In genomic region chr10:97416565-97416964, GRCh38 we compare ENCODE assay signal across 20 cellular contexts. TPM values are rescaled to one million over a fixed set of nuclear protein-coding genes. Genes with fewer than 3 reads are reported as not detected.
DNase-seq lines count a peak whose midpoint lies in the region; ATAC-seq and TF ChIP-seq lines count a peak whose summit lies in the region.
"Had no signal": no experiment of that assay in that cellular context is flagged by ENCODE, and none has a peak within 500 bp of the region (broad histone marks: within the 10 kb centered on the region; RNA-seq: fewer than 3 reads in every experiment).

No MANE protein-coding gene starts in this region.

- H4K91ac ChIP-seq in H9 (ENCODE audit: insufficient read length, low read depth, low read length) (no peak overlapping the region), neuronal stem cell (ENCODE audit: low read depth, low read length, poor library complexity) (no peak overlapping the region)

- H3K56ac ChIP-seq in H9 (ENCODE audit: insufficient read length, low read depth, low read length) = no peak overlapping the region

- H3K4me3 Mint-ChIP-seq in activated CD4-positive, alpha-beta T cell treated with anti-CD3 and anti-CD28 coated beads, Interleukin-2, amount 10 ng/mL, durations not matched to agents 24 days and 14 days = peak overlapping the region; percentile 33
- H3K4me3 Mint-ChIP-seq in H9 = no peak overlapping the region
- H3K4me3 Mint-ChIP-seq in activated T-helper 2 cell treated with anti-CD3 and anti-CD28 coated beads, Interferon-gamma antibody, Interleukin-2, Interleukin-4, amounts not matched to agents 10 μg/mL and 5 μg/mL and 100 μg/mL, durations not matched to agents 14 hours and 24 hours and 36 hours (ENCODE audit: low read depth) = no peak overlapping the region
- H3K4me3 Mint-ChIP-seq: HFFc6, neural crest cell had no signal

- H3K27ac Mint-ChIP-seq in activated CD4-positive, alpha-beta T cell treated with anti-CD3 and anti-CD28 coated beads, Interleukin-2, amount 10 ng/mL, durations not matched to agents 24 days and 14 days = peak overlapping the region; percentile 79
- peak overlapping the region in 2 of 3 experiments; percentile 13 to 45; a peak in 3 of 7 replicates for H3K27ac Mint-ChIP-seq in H9
- peak overlapping the region; percentile 46 for H3K27ac Mint-ChIP-seq in activated T-helper 2 cell treated with anti-CD3 and anti-CD28 coated beads, Interferon-gamma antibody, Interleukin-2, Interleukin-4, amounts not matched to agents 10 μg/mL and 5 μg/mL and 100 μg/mL, durations not matched to agents 14 hours and 24 hours and 36 hours
- H3K27ac Mint-ChIP-seq: HFFc6 had no signal

- no CpG with 5 or more reads among the region's 6 CpGs for WGBS in H9 (ENCODE audit: extremely low coverage, insufficient read length, low lambda C conversion rate)
- WGBS in neuronal stem cell (ENCODE audit: extremely low coverage in 2 of 2, insufficient read length in 2 of 2, insufficient replicate concordance in 1 of 2), 2 donors = no CpG with 5 or more reads among the region's 6 CpGs

- H3K14ac ChIP-seq in H9 (ENCODE audit: insufficient read depth, low read length) = no peak overlapping the region
- no peak overlapping the region for H3K14ac ChIP-seq in neuronal stem cell (ENCODE audit: low read length)

- H2AFZ ChIP-seq in H9 (ENCODE audit: low read length) = no peak overlapping the region
- no peak overlapping the region for H2AFZ ChIP-seq in neuronal stem cell (ENCODE audit: low read length)

- no peaks in the 10 kb centered on the region for H3K9me3 Mint-ChIP-seq in activated CD4-positive, alpha-beta T cell treated with anti-CD3 and anti-CD28 coated beads, Interleukin-2, amount 10 ng/mL, durations not matched to agents 24 days and 14 days
- peaks cover 0 to 1% of the 10 kb centered on the region in 2 experiments; a peak in 1 of 5 replicates for H3K9me3 Mint-ChIP-seq in H9
- no peaks in the 10 kb centered on the region for H3K9me3 Mint-ChIP-seq in activated T-helper 2 cell treated with anti-CD3 and anti-CD28 coated beads, Interferon-gamma antibody, Interleukin-2, Interleukin-4, amounts not matched to agents 10 μg/mL and 5 μg/mL and 100 μg/mL, durations not matched to agents 14 hours and 24 hours and 36 hours
- H3K9me3 Mint-ChIP-seq: HFFc6, neural crest cell had no signal

- no peak overlapping the region for H3K27ac ChIP-seq in H9 (ENCODE audit: insufficient read length, low read depth, low read length)
- no peak overlapping the region for H3K27ac ChIP-seq in neuronal stem cell (replicated peaks; ENCODE audit: low read length)
- H3K27ac ChIP-seq: A549 had no signal

- peaks cover 4% of the 10 kb centered on the region for H3K4me1 ChIP-seq in H9 (ENCODE audit: insufficient read depth, low read length)
- H3K4me1 ChIP-seq in neuronal stem cell (ENCODE audit: control insufficient read depth in 2 of 2, insufficient read depth in 1 of 2, low read depth in 1 of 2, low read length in 2 of 2) = peaks cover 3 to 13% of the 10 kb centered on the region in 2 donors
- H3K4me1 ChIP-seq: A549 had no signal

- no peaks in the 10 kb centered on the region for H3K23me2 ChIP-seq in H9 (ENCODE audit: insufficient read length, low read depth, low read length, poor library complexity, severe bottlenecking)

- H2BK12ac ChIP-seq in H9 (ENCODE audit: insufficient read length, low read depth, low read length) (no peak overlapping the region), neuronal stem cell (ENCODE audit: low read length) (no peak overlapping the region)

- no peaks in the 10 kb centered on the region for H3K79me2 ChIP-seq in H9 (ENCODE audit: insufficient read depth, low read length)

- no peak for ATAC-seq in HG02759 (IDR thresholded peaks at IDR 0.05; ENCODE audit: unreplicated experiment)
- ATAC-seq: A549 had no signal

- H3K4ac ChIP-seq in H9 (ENCODE audit: low read depth, low read length) = no peak overlapping the region
- H3K4ac ChIP-seq in neuronal stem cell (ENCODE audit: low read length) = no peak overlapping the region

- no peak overlapping the region for H2AK5ac ChIP-seq in H9 (ENCODE audit: insufficient read length, low read length)
- H2AK5ac ChIP-seq in neuronal stem cell (ENCODE audit: low read depth, low read length) = peak overlapping the region; percentile 36

- no peaks in the 10 kb centered on the region for H4K20me1 ChIP-seq in H9 (ENCODE audit: control insufficient read depth, insufficient read depth, insufficient read length)

- H3K18ac ChIP-seq in H9 (ENCODE audit: insufficient read length, low read depth, low read length) (no peak overlapping the region), neuronal stem cell (ENCODE audit: low read length) (peak overlapping the region; percentile 24)

- H2BK20ac ChIP-seq in H9 (ENCODE audit: low read depth, low read length, poor library complexity, severe bottlenecking) = no peak overlapping the region

- H2BK15ac ChIP-seq in H9 (ENCODE audit: low read depth, low read length) (no peak overlapping the region), neuronal stem cell (ENCODE audit: low read length) (no peak overlapping the region)

- no peaks in the 10 kb centered on the region for H3K36me3 ChIP-seq in neuronal stem cell (replicated peaks in 1 of 2; ENCODE audit: control insufficient read depth in 2 of 2, insufficient read depth in 2 of 2, low read length in 2 of 2)

- peaks cover 60% of the 10 kb centered on the region for H3K4me1 Mint-ChIP-seq in activated CD4-positive, alpha-beta T cell treated with anti-CD3 and anti-CD28 coated beads, Interleukin-2, amount 10 ng/mL, durations not matched to agents 24 days and 14 days
- peaks cover 20 to 29% of the 10 kb centered on the region in 2 experiments for H3K4me1 Mint-ChIP-seq in H9
- peaks cover 65% of the 10 kb centered on the region for H3K4me1 Mint-ChIP-seq in activated T-helper 2 cell treated with anti-CD3 and anti-CD28 coated beads, Interferon-gamma antibody, Interleukin-2, Interleukin-4, amounts not matched to agents 10 μg/mL and 5 μg/mL and 100 μg/mL, durations not matched to agents 14 hours and 24 hours and 36 hours (ENCODE audit: low read depth)

- H3K4me2 ChIP-seq in H9 (ENCODE audit: insufficient read depth, insufficient read length, low read length) (no peak overlapping the region), neuronal stem cell (ENCODE audit: insufficient read depth, low read length, poor library complexity, severe bottlenecking) (no peak overlapping the region)
- H3K4me2 ChIP-seq: A549, SK-N-SH had no signal

- H3K9me3 ChIP-seq in H9 (ENCODE audit: control insufficient read depth, low read depth, low read length) (no peaks in the 10 kb centered on the region), neuronal stem cell (replicated peaks in 1 of 2; ENCODE audit: control insufficient read depth in 2 of 2, insufficient read depth in 1 of 2, low read depth in 1 of 2, low read length in 2 of 2) (no peaks in the 10 kb centered on the region)
- H3K9me3 ChIP-seq: A549, SK-N-SH had no signal

- no peak overlapping the region for H4K5ac ChIP-seq in H9 (ENCODE audit: insufficient read length, low read depth, low read length)

- no peak for TF ChIP-seq CTCF in H9 (conservative IDR thresholded peaks at IDR 0.05)

- no peak overlapping the region for H3T11ph ChIP-seq in H9 (ENCODE audit: low read length)

- H3K4me3 ChIP-seq in neuronal stem cell (ENCODE audit: low read length in 2 of 2) = no peak overlapping the region
- H3K4me3 ChIP-seq: A549 had no signal

- intact Hi-C loops in activated CD4-positive, alpha-beta T cell treated with anti-CD3 and anti-CD28 coated beads, Interleukin-2, amount 10 ng/mL, durations not matched to agents 24 days and 14 days (cut with micrococcal nuclease) = no loop called here
- intact Hi-C loops in activated T-helper 2 cell treated with anti-CD3 and anti-CD28 coated beads, Interferon-gamma antibody, Interleukin-2, Interleukin-4, amounts not matched to agents 10 μg/mL and 5 μg/mL and 100 μg/mL, durations not matched to agents 14 hours and 24 hours and 36 hours (cut with micrococcal nuclease) = no loop called here

- H3K9ac ChIP-seq in H9 (ENCODE audit: extremely low read depth, insufficient read length, low read length) = no peak overlapping the region
- no peak overlapping the region for H3K9ac ChIP-seq in neuronal stem cell (ENCODE audit: low read depth, low read length, poor library complexity)
- H3K9ac ChIP-seq: SK-N-SH had no signal

- H3K27me3 Mint-ChIP-seq in activated CD4-positive, alpha-beta T cell treated with anti-CD3 and anti-CD28 coated beads, Interleukin-2, amount 10 ng/mL, durations not matched to agents 24 days and 14 days = no peaks in the 10 kb centered on the region
- no peaks in the 10 kb centered on the region for H3K27me3 Mint-ChIP-seq in H9 (ENCODE audit: low read depth)
- no peaks in the 10 kb centered on the region for H3K27me3 Mint-ChIP-seq in activated T-helper 2 cell treated with anti-CD3 and anti-CD28 coated beads, Interferon-gamma antibody, Interleukin-2, Interleukin-4, amounts not matched to agents 10 μg/mL and 5 μg/mL and 100 μg/mL, durations not matched to agents 14 hours and 24 hours and 36 hours (ENCODE audit: low read depth)

- DNase-seq in activated CD4-positive, alpha-beta T cell treated with anti-CD3 and anti-CD28 coated beads, Interleukin-2, amount 10 ng/mL, durations not matched to agents 24 days and 14 days = peak; percentile 65
- no peak for DNase-seq in activated CD4-positive, alpha-beta T cell treated with anti-CD3 and anti-CD28 coated beads for 1 hour
- no peak for DNase-seq in H9
- no peak for DNase-seq in activated T-helper 2 cell treated with anti-CD3 and anti-CD28 coated beads, Interferon-gamma antibody, Interleukin-2, Interleukin-4, amounts not matched to agents 10 μg/mL and 5 μg/mL and 100 μg/mL, durations not matched to agents 14 hours and 24 hours and 36 hours (ENCODE audit: low spot score)
- DNase-seq in neuronal stem cell (ENCODE audit: low spot score) = no peak
- DNase-seq in HCEC 1CT = no peak
- DNase-seq in GF-D8 (lab: John Stamatoyannopoulos, UW) = no peak
- DNase-seq: activated effector memory CD4-positive, alpha-beta T cell treated with anti-CD3 and anti-CD28 coated beads, Interleukin-2, amount 50 U/mL, for 16 hours; C1 segment of cervical spinal cord; DMS53; HFFc6; Karpas-422; mesendoderm; NCI-H1092 treated with DMSO at 0.1 percent for 48 hours; SK-N-SH; small intestine; stimulated activated CD4-positive, alpha-beta T cell treated with anti-CD3 and anti-CD28 coated beads, Interleukin-4, amount 100 ng/mL, for 24 hours had no signal

- H3K27me3 ChIP-seq in H9 (ENCODE audit: insufficient read depth, low read length) (no peaks in the 10 kb centered on the region), neuronal stem cell (ENCODE audit: control insufficient read depth in 3 of 3, insufficient read depth in 3 of 3, low read depth in 1 of 3, low read length in 3 of 3) (no peaks in the 10 kb centered on the region)

- peaks cover 4% of the 10 kb centered on the region for H3K36me3 Mint-ChIP-seq in activated CD4-positive, alpha-beta T cell treated with anti-CD3 and anti-CD28 coated beads, Interleukin-2, amount 10 ng/mL, durations not matched to agents 24 days and 14 days (ENCODE audit: low read depth)
- no peaks in the 10 kb centered on the region for H3K36me3 Mint-ChIP-seq in H9 (ENCODE audit: insufficient read depth in 1 of 3, low read depth in 3 of 3)
- peaks cover 6% of the 10 kb centered on the region for H3K36me3 Mint-ChIP-seq in activated T-helper 2 cell treated with anti-CD3 and anti-CD28 coated beads, Interferon-gamma antibody, Interleukin-2, Interleukin-4, amounts not matched to agents 10 μg/mL and 5 μg/mL and 100 μg/mL, durations not matched to agents 14 hours and 24 hours and 36 hours (ENCODE audit: low read depth)

- no peaks in the 10 kb centered on the region for H3K79me1 ChIP-seq in H9 (ENCODE audit: insufficient read depth, low read depth, low read length, poor library complexity, severe bottlenecking)
- H3K79me1 ChIP-seq in neuronal stem cell (ENCODE audit: low read depth, low read length) = no peaks in the 10 kb centered on the region

- H4K8ac ChIP-seq in H9 (replicated peaks; ENCODE audit: insufficient read length, low read depth, low read length) = no peak overlapping the region
- H4K8ac ChIP-seq in neuronal stem cell (ENCODE audit: low read depth, low read length) = no peak overlapping the region

- no peak overlapping the region for H3K23ac ChIP-seq in H9 (ENCODE audit: insufficient read length, low read depth, low read length)
- no peak overlapping the region for H3K23ac ChIP-seq in neuronal stem cell (ENCODE audit: low read depth, low read length, poor library complexity)

- no peak overlapping the region for H2BK5ac ChIP-seq in H9 (ENCODE audit: insufficient read length, low read length)
- no peak overlapping the region for H2BK5ac ChIP-seq in neuronal stem cell (ENCODE audit: low read length)

- H2BK120ac ChIP-seq in H9 (ENCODE audit: low read depth, low read length, poor library complexity, severe bottlenecking) = no peak overlapping the region
- no peak overlapping the region for H2BK120ac ChIP-seq in neuronal stem cell (ENCODE audit: low read depth, low read length)

RNA-seq across cellular contexts. Expression of gene PGAM1, which starts 9.4 kb away (rescaled TPM):
- total RNA-seq in activated CD4-positive, alpha-beta T cell treated with anti-CD3 and anti-CD28 coated beads, Interleukin-2, amount 10 ng/mL, durations not matched to agents 24 days and 14 days = 1,086 and 1,108 TPM in 2 replicates
- total RNA-seq in H9 (2021) = 932 and 935 TPM in 2 replicates
- 877 and 885 TPM in 2 replicates for total RNA-seq in activated T-helper 2 cell treated with anti-CD3 and anti-CD28 coated beads, Interferon-gamma antibody, Interleukin-2, Interleukin-4, amounts not matched to agents 10 μg/mL and 5 μg/mL and 100 μg/mL, durations not matched to agents 14 hours and 24 hours and 36 hours
- polyA plus RNA-seq in neuronal stem cell (2013, experiment 1 of 2) = 252 TPM
- 248 TPM for polyA plus RNA-seq in neuronal stem cell (2013, experiment 2 of 2)

RNA-seq across cellular contexts. Expression of gene RRP12, which starts 15.4 kb away (rescaled TPM):
- total RNA-seq in activated CD4-positive, alpha-beta T cell treated with anti-CD3 and anti-CD28 coated beads, Interleukin-2, amount 10 ng/mL, durations not matched to agents 24 days and 14 days = 99.4 and 106 TPM in 2 replicates
- 71.6 and 83.0 TPM in 2 replicates for total RNA-seq in H9 (2021)
- total RNA-seq in activated T-helper 2 cell treated with anti-CD3 and anti-CD28 coated beads, Interferon-gamma antibody, Interleukin-2, Interleukin-4, amounts not matched to agents 10 μg/mL and 5 μg/mL and 100 μg/mL, durations not matched to agents 14 hours and 24 hours and 36 hours = 69.8 and 70.1 TPM in 2 replicates
- polyA plus RNA-seq in neuronal stem cell (2013, experiment 1 of 2) = 10.3 TPM
- 9.5 TPM for polyA plus RNA-seq in neuronal stem cell (2013, experiment 2 of 2)

RNA-seq across cellular contexts. Expression of gene EXOSC1, which starts 29.2 kb away (rescaled TPM):
- 57.9 and 59.8 TPM in 2 replicates for total RNA-seq in activated CD4-positive, alpha-beta T cell treated with anti-CD3 and anti-CD28 coated beads, Interleukin-2, amount 10 ng/mL, durations not matched to agents 24 days and 14 days
- 60.3 and 66.4 TPM in 2 replicates for total RNA-seq in H9 (2021)
- 49.9 and 53.4 TPM in 2 replicates for total RNA-seq in activated T-helper 2 cell treated with anti-CD3 and anti-CD28 coated beads, Interferon-gamma antibody, Interleukin-2, Interleukin-4, amounts not matched to agents 10 μg/mL and 5 μg/mL and 100 μg/mL, durations not matched to agents 14 hours and 24 hours and 36 hours
- polyA plus RNA-seq in neuronal stem cell (2013, experiment 1 of 2) = 57.3 TPM
- polyA plus RNA-seq in neuronal stem cell (2013, experiment 2 of 2) = 58.3 TPM

RNA-seq across cellular contexts. Expression of gene ZDHHC16, which starts 29.4 kb away (rescaled TPM):
- 42.9 and 43.1 TPM in 2 replicates for total RNA-seq in activated CD4-positive, alpha-beta T cell treated with anti-CD3 and anti-CD28 coated beads, Interleukin-2, amount 10 ng/mL, durations not matched to agents 24 days and 14 days
- total RNA-seq in H9 (2021) = 43.9 and 45.4 TPM in 2 replicates
- 41.4 and 52.9 TPM in 2 replicates for total RNA-seq in activated T-helper 2 cell treated with anti-CD3 and anti-CD28 coated beads, Interferon-gamma antibody, Interleukin-2, Interleukin-4, amounts not matched to agents 10 μg/mL and 5 μg/mL and 100 μg/mL, durations not matched to agents 14 hours and 24 hours and 36 hours
- polyA plus RNA-seq in neuronal stem cell (2013, experiment 1 of 2) = 23.5 TPM
- polyA plus RNA-seq in neuronal stem cell (2013, experiment 2 of 2) = 23.2 TPM

Comparison
In these comparisons a context has a peak if more than half of its experiments do, and no peak if none do; other contexts are left out.
1. H3K27ac Mint-ChIP-seq: peak in every context shown above with its lines; median percentile 79 in activated CD4-positive, alpha-beta T cell treated with anti-CD3 and anti-CD28 coated beads, Interleukin-2, amount 10 ng/mL, durations not matched to agents 24 days and 14 days; 46 in activated T-helper 2 cell treated with anti-CD3 and anti-CD28 coated beads, Interferon-gamma antibody, Interleukin-2, Interleukin-4, amounts not matched to agents 10 μg/mL and 5 μg/mL and 100 μg/mL, durations not matched to agents 14 hours and 24 hours and 36 hours; 29 in H9.